22 cellular contexts compared by ENCODE assay signal in the genomic region with DNA sequence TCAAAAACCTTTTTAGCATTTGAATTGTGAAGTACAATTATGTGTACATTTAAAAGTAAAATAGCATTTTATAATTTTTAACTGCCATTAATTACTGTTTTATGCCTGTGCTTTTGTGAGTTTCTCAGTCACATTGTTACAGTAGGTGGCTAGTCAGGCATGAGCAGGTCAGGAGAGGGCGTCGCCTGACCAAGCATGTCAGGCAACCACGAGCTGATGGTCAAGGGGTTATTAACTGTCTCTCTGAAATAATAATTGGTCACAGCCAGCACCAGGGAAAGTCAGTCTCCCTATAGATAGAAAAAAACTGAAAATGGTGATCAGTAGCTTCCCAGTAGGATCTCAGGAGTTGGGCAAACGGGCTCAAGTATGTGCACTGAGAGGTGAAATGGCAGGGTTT. TPM values are rescaled to one million over a fixed set of nuclear protein-coding genes. Genes with fewer than 3 reads are reported as not detected.
DNase-seq lines count a peak whose midpoint lies in the region; ATAC-seq, FAIRE-seq and TF ChIP-seq lines count a peak whose summit lies in the region.
"Had no signal": no experiment of that assay in that cellular context is flagged by ENCODE, and none has a peak within 500 bp of the region (broad histone marks: within the 10 kb centered on the region; RNA-seq: fewer than 3 reads in every experiment).

No MANE protein-coding gene starts in this region.

- H3K9ac ChIP-seq in K562 (ENCODE audit: insufficient read depth in 1 of 2, low read depth in 2 of 2, low read length in 2 of 2), result no peak overlapping the region

- H3K27me3 Mint-ChIP-seq in nephron progenitor cell (ENCODE audit: low read depth, poor library complexity) (no peaks in the 10 kb centered on the region), MCF 10A (ENCODE audit: insufficient read depth, unreplicated experiment) (no peaks in the 10 kb centered on the region)

- H3K9me3 ChIP-seq in A549 (no peaks in the 10 kb centered on the region), K562 (replicated peaks; ENCODE audit: control insufficient read depth, insufficient read depth, low read depth, low read length) (no peaks in the 10 kb centered on the region)
- H3K9me3 ChIP-seq: SJSA1 had no signal

- no peak overlapping the region for H3K27ac Mint-ChIP-seq in nephron progenitor cell
- no peak overlapping the region for H3K27ac Mint-ChIP-seq in MCF 10A (ENCODE audit: low read depth, unreplicated experiment)
- H3K27ac Mint-ChIP-seq: CD8-positive, alpha-beta memory T cell had no signal

- H3K4me2 ChIP-seq in A549, result no peak overlapping the region
- H3K4me2 ChIP-seq in K562 (ENCODE audit: insufficient read depth, low read length), result no peak overlapping the region

- no peaks in the 10 kb centered on the region for H3K9me3 Mint-ChIP-seq in nephron progenitor cell
- H3K9me3 Mint-ChIP-seq in MCF 10A (ENCODE audit: unreplicated experiment), result no peaks in the 10 kb centered on the region
- H3K9me3 Mint-ChIP-seq: CD8-positive, alpha-beta memory T cell; H9 had no signal

- H3K4me3 ChIP-seq in A549 (no peak overlapping the region), K562 (no peak overlapping the region)
- H3K4me3 ChIP-seq: SJSA1 had no signal

- TF ChIP-seq POLR2A in A549 (IDR thresholded peaks at IDR 0.05; ENCODE audit: low read length) (no peak), K562 (conservative IDR thresholded peaks at IDR 0.05) (no peak), GM18505 (IDR thresholded peaks at IDR 0.05; ENCODE audit: borderline replicate concordance, extremely low read depth, insufficient read depth, insufficient read length) (no peak)

- no peaks in the 10 kb centered on the region for H3K36me3 ChIP-seq in K562 (ENCODE audit: control insufficient read depth, insufficient read depth, low read length)
- H3K36me3 ChIP-seq: SJSA1 had no signal

- peak in 1 of 2 experiments; percentile 27; a peak in 1 of 5 replicates for TF ChIP-seq RAD21 in A549 (conservative IDR thresholded peaks at IDR 0.05 in 1 of 2, IDR thresholded peaks at IDR 0.05 in 1 of 2)
- peak; percentile 55 for TF ChIP-seq RAD21 in Ishikawa (IDR thresholded peaks at IDR 0.05; ENCODE audit: low read depth)
- TF ChIP-seq RAD21 in K562 (CRISPR knock-in tag; conservative IDR thresholded peaks at IDR 0.05 in 1 of 2, IDR thresholded peaks at IDR 0.05 in 1 of 2), result peak; percentile 5 to 44; a peak in 2 of 4 replicates

- H3K27ac ChIP-seq in A549 (no peak overlapping the region), K562 (ENCODE audit: extremely low read depth, low read depth, low read length) (no peak overlapping the region)
- H3K27ac ChIP-seq: SJSA1 had no signal

- 70% methylated on average over 4 of the region's 4 CpGs for WGBS in A549 (ENCODE audit: missing lambda C conversion rate)
- WGBS in K562 (ENCODE audit: insufficient coverage, low coverage, missing lambda C conversion rate), result 16% methylated on average over 4 of the region's 4 CpGs

- H3K27me3 ChIP-seq in K562 (ENCODE audit: control insufficient read depth in 2 of 2, insufficient read depth in 2 of 2, low read length in 2 of 2), result no peaks in the 10 kb centered on the region
- H3K27me3 ChIP-seq: SJSA1 had no signal

- H3K36me3 Mint-ChIP-seq in nephron progenitor cell (ENCODE audit: low read depth) (no peaks in the 10 kb centered on the region), MCF 10A (ENCODE audit: insufficient read depth, unreplicated experiment) (no peaks in the 10 kb centered on the region)

- BruUV-seq in K562 (replicated peaks; lab: Mats Ljungman, UMichigan) (no TSS peak), MCF 10A (replicated peaks; lab: Mats Ljungman, UMichigan) (no TSS peak)

- ATAC-seq in A549 (no peak), K562 (peak; percentile 67), GM18505 (IDR thresholded peaks at IDR 0.05; ENCODE audit: unreplicated experiment) (no peak), HG03095 (IDR thresholded peaks at IDR 0.05; ENCODE audit: unreplicated experiment) (no peak)
- ATAC-seq: PC-3 had no signal

- TF ChIP-seq EP300 in A549 (IDR thresholded peaks at IDR 0.05), result no peak
- no peak for TF ChIP-seq EP300 in Ishikawa (IDR thresholded peaks at IDR 0.05; ENCODE audit: borderline replicate concordance)
- no peak for TF ChIP-seq EP300 in K562 (IDR thresholded peaks at IDR 0.05; ENCODE audit: low read length)

- no peak overlapping the region for H2AFZ ChIP-seq in K562 (ENCODE audit: low read depth, low read length)

- DNase-seq in A549 (ENCODE audit: low read depth in 1 of 2, low spot score in 1 of 2) (no peak), K562 (ENCODE audit: extremely low read depth in 1 of 4, low spot score in 3 of 4) (peak in 1 of 4 experiments; percentile 12), nephron progenitor cell (peak; percentile 18), MCF 10A (ENCODE audit: unreplicated experiment) (no peak)
- DNase-seq: C1 segment of cervical spinal cord; CD8-positive, alpha-beta memory T cell; GF-D8; H9; KG1; NCI-H1048; NCI-H1436; NCI-H1930; NCI-H226; NCI-H524 treated with DMSO at 0.1 percent for 48 hours; PC-3; SW 1271; T-helper 2 cell had no signal

- POLR2A ChIA-PET in A549 (lab: Yijun Ruan, JAX), result no interaction called here
- POLR2A ChIA-PET in K562 (lab: Yijun Ruan, JAX), result no interaction called here
- POLR2A ChIA-PET in MCF 10A (lab: Yijun Ruan, JAX), result interaction anchor here (0.5 to 0.7 kb wide), 4 partner anchors 8 to 546 kb away, joined by 3 to 4 read pairs (median 3); no protein-coding TSS in a partner anchor

- no peaks in the 10 kb centered on the region for H4K20me1 ChIP-seq in K562 (replicated peaks; ENCODE audit: control insufficient read depth, insufficient read depth, low read length)

- in situ Hi-C loops in K562 (cut with MboI), result no loop called here

- FAIRE-seq in A549 (lab: Jason Lieb, UNC) (no peak), K562 (lab: Jason Lieb, UNC) (no peak)
- FAIRE-seq: GM12892 had no signal

- TF ChIP-seq CTCF in A549 (IDR thresholded peaks at IDR 0.05) (0 out of 3 replicates have a peak, but pooled peaks have one; percentile 6), K562 (IDR thresholded peaks at IDR 0.05 in 2 of 3, conservative IDR thresholded peaks at IDR 0.05 in 1 of 3; ENCODE audit: insufficient read depth in 2 of 3, low read depth in 1 of 3, low read length in 3 of 3) (peak in 2 of 3 experiments; percentile 9 to 16; a peak in 1 of 6 replicates), nephron progenitor cell (IDR thresholded peaks at IDR 0.05) (no peak), MCF 10A (IDR thresholded peaks at IDR 0.05; ENCODE audit: unreplicated experiment) (no peak)

- H3K4me3 Mint-ChIP-seq in nephron progenitor cell, result no peak overlapping the region
- no peak overlapping the region for H3K4me3 Mint-ChIP-seq in MCF 10A (ENCODE audit: unreplicated experiment)
- H3K4me3 Mint-ChIP-seq: CD8-positive, alpha-beta memory T cell; H9 had no signal

- H3K4me1 Mint-ChIP-seq in nephron progenitor cell, result peaks cover 17% of the 10 kb centered on the region
- H3K4me1 Mint-ChIP-seq in MCF 10A (ENCODE audit: insufficient read depth, unreplicated experiment), result no peaks in the 10 kb centered on the region
- H3K4me1 Mint-ChIP-seq: CD8-positive, alpha-beta memory T cell had no signal

- H3K4me1 ChIP-seq in A549 (no peaks in the 10 kb centered on the region), K562 (replicated peaks in 1 of 2; ENCODE audit: control insufficient read depth in 2 of 2, insufficient read depth in 2 of 2, low read length in 2 of 2) (no peaks in the 10 kb centered on the region)
- H3K4me1 ChIP-seq: SJSA1 had no signal

- no peaks in the 10 kb centered on the region for H3K9me1 ChIP-seq in K562 (ENCODE audit: control insufficient read depth, insufficient read depth, low read length)

- intact Hi-C loops in K562 (cut with micrococcal nuclease) (loop anchor here (5.0 kb wide), 2 partner anchors 47 to 462 kb away; no protein-coding TSS in a partner anchor), MCF 10A (cut with micrococcal nuclease) (no loop called here)

- CTCF ChIA-PET in A549 (lab: Yijun Ruan, JAX) (interaction anchor here (0.9 to 1.1 kb wide), 2 partner anchors 13 to 24 kb away, joined by 3 to 4 read pairs; no protein-coding TSS in a partner anchor), K562 (lab: Yijun Ruan, JAX; ENCODE audit: low intra/inter-chr PET ratio) (no interaction called here), MCF 10A (lab: Yijun Ruan, JAX) (interaction anchor here (1.0 to 1.5 kb wide), 3 partner anchors 10 to 55 kb away, joined by 3 to 4 read pairs (median 3); no protein-coding TSS in a partner anchor)

- no peaks in the 10 kb centered on the region for H3K79me2 ChIP-seq in K562 (ENCODE audit: control insufficient read depth, insufficient read depth, low read length)

RNA-seq across cellular contexts. Expression of gene CCDC81, which starts 19.4 kb away (rescaled TPM):
- polyA plus RNA-seq in A549 (2011; rRNA removed) (0.26 and 0.71 TPM in 2 replicates), A549 (2017; fragmentation: RNase III; extraction: RNeasy Plus Mini Kit Qiagen cat#74134 plus additional on column Dnase treatment) (0.18 to 0.30 TPM (median 0.29 TPM) in 3 replicates), K562 (2011; rRNA removed) (0.30 and 0.46 TPM in 2 replicates), K562 (2014; fragmentation: Illumina TruSeq; extraction: Trizol) (0.28 and 0.48 TPM in 2 replicates), K562 (2014; fragmentation: Nextera tagmentation; extraction: Ambion mirVana) (under 1 TPM; 0.24 to 0.41 TPM), K562 (2014; rRNA removed) (0.23 and 0.90 TPM in 2 replicates)
- 0.10 and 0.17 TPM in 2 replicates for polyA plus RNA-seq in A549 (2012; cell fraction: cytosol; rRNA removed)
- polyA plus RNA-seq in A549 (2012; cell fraction: nucleus; rRNA removed), result 0.55 and 0.76 TPM in 2 replicates
- polyA minus RNA-seq in A549 (2011; rRNA and poly(A)+ RNA removed), result 0.83 TPM in 1 of 2 replicates, not detected in the other
- total RNA-seq in K562 (2011; cell fraction: chromatin; rRNA removed; ENCODE audit: low replicate concordance), result 1.2 and 3.3 TPM in 2 replicates
- total RNA-seq in K562 (2011; cell fraction: nucleolus; rRNA removed), result 0.67 and 1.6 TPM in 2 replicates
- 0.59 and 2.4 TPM in 2 replicates for total RNA-seq in K562 (2011; cell fraction: nucleoplasm; rRNA removed)
- total RNA-seq in K562 (2014; rRNA removed) (0.33 and 0.82 TPM in 2 replicates), K562 (2014; rRNA removed; fragmentation: Illumina TruSeq; extraction: Trizol) (0.36 and 0.54 TPM in 2 replicates), K562 (2015; rRNA removed; fragmentation: Illumina TruSeq; extraction: Trizol) (0.34 and 1.0 TPM in 2 replicates), K562 (2021) (0.16 and 0.63 TPM in 2 replicates), MCF 10A (2022) (0.47 and 1.7 TPM in 2 replicates)
- 0.07 and 0.16 TPM in 2 replicates for polyA plus RNA-seq in K562 (2011; cell fraction: cytosol; rRNA removed)
- 1.7 and 1.8 TPM in 2 replicates for polyA plus RNA-seq in K562 (2011; cell fraction: nucleus; rRNA removed)
- 0.15 and 0.34 TPM in 2 replicates for polyA plus RNA-seq in K562 (2012)
- polyA minus RNA-seq in K562 (2011; rRNA and poly(A)+ RNA removed), result 0.95 and 1.4 TPM in 2 replicates
- polyA minus RNA-seq in K562 (2011; cell fraction: cytosol; rRNA and poly(A)+ RNA removed), result not detected in 2 replicates
- 0.67 and 2.0 TPM in 2 replicates for polyA minus RNA-seq in K562 (2011; cell fraction: nucleus; rRNA and poly(A)+ RNA removed)

RNA-seq across cellular contexts. Expression of gene HIKESHI, which starts 53.2 kb away (rescaled TPM):
- polyA plus RNA-seq in A549 (2011; rRNA removed), result 101 and 137 TPM in 2 replicates
- polyA plus RNA-seq in A549 (2012; cell fraction: cytosol; rRNA removed), result 37.1 and 37.6 TPM in 2 replicates
- polyA plus RNA-seq in A549 (2012; cell fraction: nucleus; rRNA removed), result 11.2 and 16.6 TPM in 2 replicates
- polyA plus RNA-seq in A549 (2017; fragmentation: RNase III; extraction: RNeasy Plus Mini Kit Qiagen cat#74134 plus additional on column Dnase treatment), result 39.6 to 45.3 TPM (median 39.7 TPM) in 3 replicates
- 25.6 and 27.9 TPM in 2 replicates for polyA minus RNA-seq in A549 (2011; rRNA and poly(A)+ RNA removed)
- 35.6 and 59.4 TPM in 2 replicates for total RNA-seq in K562 (2011; cell fraction: chromatin; rRNA removed; ENCODE audit: low replicate concordance)
- total RNA-seq in K562 (2011; cell fraction: nucleolus; rRNA removed), result 24.7 and 28.0 TPM in 2 replicates
- total RNA-seq in K562 (2011; cell fraction: nucleoplasm; rRNA removed), result 38.5 and 43.4 TPM in 2 replicates
- total RNA-seq in K562 (2014; rRNA removed), result 33.2 and 41.6 TPM in 2 replicates
- 56.9 and 62.7 TPM in 2 replicates for total RNA-seq in K562 (2014; rRNA removed; fragmentation: Illumina TruSeq; extraction: Trizol)
- 50.6 and 58.5 TPM in 2 replicates for total RNA-seq in K562 (2015; rRNA removed; fragmentation: Illumina TruSeq; extraction: Trizol)
- 44.5 and 50.3 TPM in 2 replicates for total RNA-seq in K562 (2021)
- polyA plus RNA-seq in K562 (2011; rRNA removed), result 151 and 179 TPM in 2 replicates
- polyA plus RNA-seq in K562 (2011; cell fraction: cytosol; rRNA removed), result 66.9 and 70.7 TPM in 2 replicates
- polyA plus RNA-seq in K562 (2011; cell fraction: nucleus; rRNA removed), result 126 and 221 TPM in 2 replicates
- 55.3 and 62.5 TPM in 2 replicates for polyA plus RNA-seq in K562 (2012)
- polyA plus RNA-seq in K562 (2014; fragmentation: Illumina TruSeq; extraction: Trizol), result 54.2 and 55.5 TPM in 2 replicates
- 100 to 1,000 TPM; 183 to 196 TPM for polyA plus RNA-seq in K562 (2014; fragmentation: Nextera tagmentation; extraction: Ambion mirVana)
- 55.0 and 66.1 TPM in 2 replicates for polyA plus RNA-seq in K562 (2014; rRNA removed)
- 58.4 and 60.5 TPM in 2 replicates for polyA minus RNA-seq in K562 (2011; rRNA and poly(A)+ RNA removed)
- 18.7 and 21.0 TPM in 2 replicates for polyA minus RNA-seq in K562 (2011; cell fraction: cytosol; rRNA and poly(A)+ RNA removed)
- polyA minus RNA-seq in K562 (2011; cell fraction: nucleus; rRNA and poly(A)+ RNA removed), result 15.2 and 25.2 TPM in 2 replicates
- total RNA-seq in MCF 10A (2022), result 47.6 and 53.9 TPM in 2 replicates

Comparison
In these comparisons a context has a peak if more than half of its experiments do, and no peak if none do; other contexts are left out.
1. CTCF ChIP-seq: peak in A549 (single experiment) and K562 (2 of 3); none in nephron progenitor cell (single experiment) and MCF 10A (single experiment).
2. Of the 35 proteins assayed by ChIP-seq in both K562 and A549: peak only in K562: none; only in A549: none; in both: CTCF; in neither: 33; mixed calls (peak in some experiments, not most) for 1.